29 cellular contexts compared by ENCODE assay signal in genomic region chr7:98293265-98293664, GRCh38.
"Had no signal": no experiment of that assay in that cellular context is flagged by ENCODE, and none has a peak within 500 bp of the region (broad histone marks: within the 10 kb centered on the region; RNA-seq: fewer than 3 reads in every experiment).

No MANE protein-coding gene starts in this region.

- H3K4me3 ChIP-seq: Peyer's patch had no signal

- H3K9me3 ChIP-seq: Peyer's patch had no signal

- ATAC-seq: activated CD8-positive, alpha-beta T cell treated with anti-CD3 and anti-CD28 coated beads for 36 hours; activated T-cell treated with anti-CD3 and anti-CD28 coated beads, Interleukin-2, amount 50 U/mL, for 72 hours; activated T-helper 17 cell treated with anti-CD3 and anti-CD28 coated beads, Interleukin-2, amount 50 U/mL, for 72 hours; Right ventricle myocardium inferior had no signal

- DNase-seq: activated CD4-positive, alpha-beta T cell treated with anti-CD3 and anti-CD28 coated beads, Interleukin-2, amount 10 ng/mL, durations not matched to agents 24 days and 14 days; activated CD4-positive, alpha-beta T cell treated with anti-CD3 and anti-CD28 coated beads, Interleukin-2, amount 50 U/mL, for 4 hours; activated CD8-positive, alpha-beta T cell treated with anti-CD3 and anti-CD28 coated beads for 36 hours; activated effector memory CD4-positive, alpha-beta T cell treated with anti-CD3 and anti-CD28 coated beads, Interleukin-2, amount 50 U/mL, for 16 hours; activated naive CD4-positive, alpha-beta T cell; activated naive CD4-positive, alpha-beta T cell treated with anti-CD3 and anti-CD28 coated beads, Interleukin-2, amount 50 U/mL, for 16 hours; activated naive CD8-positive, alpha-beta T cell treated with anti-CD3 and anti-CD28 coated beads for 36 hours; activated T-cell treated with anti-CD3 and anti-CD28 coated beads, Interleukin-2, amount 50 U/mL, for 1 hour; activated T-cell treated with anti-CD3 and anti-CD28 coated beads, Interleukin-2, amount 50 U/mL, for 72 hours; amniotic stem cell; aorta; brain microvascular endothelial cell; MM.1S; MV-4-11; NCI-H1092; NCI-H1436 treated with DMSO at 0.1 percent for 48 hours; NCI-H1694 treated with DMSO at 0.1 percent for 48 hours; NCI-H2029; NCI-H345; NCI-H524 treated with DMSO at 0.1 percent for 48 hours; Peyer's patch; RPMI8226; SIG-M5; SW 1271; T-helper 1 cell; T-helper 2 cell; T-helper 9 cell had no signal

- H3K27ac ChIP-seq: brain microvascular endothelial cell, Peyer's patch had no signal

- H3K27me3 ChIP-seq: brain microvascular endothelial cell, Peyer's patch had no signal
